ENCODE assay signal across 2 cellular contexts in the genomic region with DNA sequence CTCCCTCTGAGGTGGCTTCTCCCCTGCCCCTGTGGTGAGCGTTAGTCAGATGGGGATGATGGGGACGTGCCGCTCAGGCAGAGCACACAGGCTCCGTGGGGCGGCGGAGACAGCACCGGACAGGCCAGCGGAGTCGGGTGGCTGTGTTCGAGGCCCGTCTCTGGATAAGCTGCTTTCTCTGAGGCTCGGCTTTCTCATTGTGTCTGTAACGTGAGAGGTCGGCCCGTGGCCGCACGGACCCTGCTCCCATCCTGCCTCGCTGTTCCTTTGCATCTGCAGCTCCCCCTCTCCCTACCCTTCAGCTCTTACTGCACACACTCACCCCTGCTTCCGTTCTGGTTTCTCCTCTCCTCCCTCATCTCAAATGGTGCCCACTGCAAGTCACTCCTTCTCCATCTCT.
TF ChIP-seq lines count a peak whose summit lies in the region.

No MANE protein-coding gene starts in this region.

TF ChIP-seq in HepG2, 621 proteins besides CTCF, POLR2A, EP300 and RAD21:
- TF ChIP-seq KLF11 (CRISPR knock-in tag; IDR thresholded peaks at IDR 0.05) = no peak
- TF ChIP-seq ZSCAN25 (CRISPR knock-in tag; IDR thresholded peaks at IDR 0.05) = peak; percentile 97

TF ChIP-seq in H1, 55 proteins besides CTCF, POLR2A, EP300 and RAD21:
- TF ChIP-seq MAX (IDR thresholded peaks at IDR 0.05) = 0 out of 2 replicates have a peak, but pooled peaks have one; percentile 12
- TF ChIP-seq, protein P1, sequence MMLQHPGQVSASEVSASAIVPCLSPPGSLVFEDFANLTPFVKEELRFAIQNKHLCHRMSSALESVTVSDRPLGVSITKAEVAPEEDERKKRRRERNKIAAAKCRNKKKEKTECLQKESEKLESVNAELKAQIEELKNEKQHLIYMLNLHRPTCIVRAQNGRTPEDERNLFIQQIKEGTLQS (IDR thresholded peaks at IDR 0.05; ENCODE audit: insufficient read depth, low read depth, low read length) = no peak
TF ChIP-seq in H1: peak in this region for 1.
